In the genomic region with DNA sequence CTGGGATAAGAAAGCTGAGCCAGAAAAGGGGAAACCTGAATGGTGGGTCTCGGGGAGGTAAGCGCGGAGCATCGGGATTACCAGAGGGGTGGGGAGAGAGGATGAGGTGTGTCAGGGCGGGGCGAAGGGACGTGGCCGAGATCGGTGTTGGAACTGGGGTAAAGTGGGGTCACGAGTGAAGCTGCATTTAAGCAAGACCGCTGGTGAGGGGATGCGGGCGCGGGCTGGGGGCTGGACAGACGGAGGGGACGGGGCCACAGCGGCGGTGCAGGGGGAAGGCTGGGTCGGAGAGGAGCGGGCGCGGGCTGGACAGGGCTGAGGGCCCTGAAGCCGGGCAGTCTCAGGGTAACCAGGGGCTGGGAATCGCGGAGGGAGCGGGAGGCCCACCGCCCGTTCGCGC, we compare ENCODE assay signal across 8 cellular contexts. TPM values are rescaled to one million over a fixed set of nuclear protein-coding genes. Genes with fewer than 3 reads are reported as not detected.
A peak's percentile ranks its signal among the peaks of the same experiment; 100 is the strongest.
DNase-seq lines count a peak whose midpoint lies in the region; ATAC-seq and TF ChIP-seq lines count a peak whose summit lies in the region.
"Not testable (repeated sequence)": the region's sequence is repeated elsewhere in the genome, so short reads cannot be mapped to it uniquely, and the experiment has no call there.

No MANE protein-coding gene starts in this region.

- H3K79me2 ChIP-seq in DOHH2 (ENCODE audit: control insufficient read depth, low read length); SU-DHL-6 (ENCODE audit: insufficient read depth, low read length): not testable (repeated sequence)

- H3K9me3 ChIP-seq in DOHH2 (ENCODE audit: control insufficient read depth, insufficient read depth, low read length); SU-DHL-6 (ENCODE audit: insufficient read depth, low read length); subcutaneous abdominal adipose tissue (ENCODE audit: control insufficient read depth in 5 of 5, low read length in 5 of 5): not testable (repeated sequence)

- H3K27ac Mint-ChIP-seq in brain = peak overlapping the region; percentile 70 to 93 (median 90)

- not testable (repeated sequence) for H3K36me3 Mint-ChIP-seq in brain

- not testable (repeated sequence) for H2AFZ ChIP-seq in SU-DHL-6 (ENCODE audit: low read depth, low read length, severe bottlenecking)

- not testable (repeated sequence) for TF ChIP-seq CTCF in DOHH2 (IDR thresholded peaks at IDR 0.05; ENCODE audit: low read depth, low read length, poor library complexity, severe bottlenecking); SU-DHL-6 (IDR thresholded peaks at IDR 0.05; ENCODE audit: insufficient read depth, low read length, poor library complexity, severe bottlenecking); brain (conservative IDR thresholded peaks at IDR 0.05)

- not testable (repeated sequence) for H3K27me3 Mint-ChIP-seq in brain

- H3K4me3 ChIP-seq in DOHH2 (ENCODE audit: low read length) (peak overlapping the region; percentile 82), SU-DHL-6 (ENCODE audit: insufficient read depth, low read length, poor library complexity, severe bottlenecking) (peak overlapping the region; percentile 75), subcutaneous abdominal adipose tissue (ENCODE audit: low read depth in 1 of 5, low read length in 5 of 5) (peak overlapping the region; percentile 56 to 68 (median 61))

- peak overlapping the region; percentile 73 for H3K9ac ChIP-seq in SU-DHL-6 (ENCODE audit: low read length)
- peak overlapping the region in 4 of 5 donors; percentile 58 to 73 (median 62) for H3K9ac ChIP-seq in subcutaneous abdominal adipose tissue (ENCODE audit: low read length in 5 of 5)

- intact Hi-C loops in Right ventricle myocardium superior (cut with DNase I) = not testable (repeated sequence)

- ATAC-seq in GM21515 (IDR thresholded peaks at IDR 0.05; ENCODE audit: unreplicated experiment) (peak; percentile 17), HG03432 (IDR thresholded peaks at IDR 0.05; ENCODE audit: unreplicated experiment) (peak; percentile 30), Right ventricle myocardium superior (ENCODE audit: poor library complexity) (peak; percentile 40)

- not testable (repeated sequence) for H3F3A ChIP-seq in DOHH2 (ENCODE audit: control insufficient read depth, insufficient read depth); SU-DHL-6 (ENCODE audit: insufficient read depth)

- H4K20me1 ChIP-seq in DOHH2 (ENCODE audit: control insufficient read depth, insufficient read depth, low read depth, low read length); SU-DHL-6 (ENCODE audit: low read depth, low read length): not testable (repeated sequence)

- not testable (repeated sequence) for H3K9me2 ChIP-seq in DOHH2 (replicated peaks; ENCODE audit: control insufficient read depth, low read length); SU-DHL-6 (replicated peaks; ENCODE audit: insufficient read depth, low read length)

- DNase-seq in Right ventricle myocardium superior = peak; percentile 43
- peak; percentile 9 for DNase-seq in myocyte (ENCODE audit: low read depth)

- peaks cover 13% of the 10 kb centered on the region for H3K4me1 ChIP-seq in DOHH2 (ENCODE audit: control insufficient read depth, low read length)
- peaks cover 0 to 30% (median 20%) of the 10 kb centered on the region in 5 donors for H3K4me1 ChIP-seq in subcutaneous abdominal adipose tissue (ENCODE audit: control insufficient read depth in 5 of 5, insufficient read depth in 5 of 5, low read length in 5 of 5)

- not testable (repeated sequence) for H3K9me3 Mint-ChIP-seq in brain

- not testable (repeated sequence) for H3K27me3 ChIP-seq in DOHH2 (ENCODE audit: control insufficient read depth, low read length); SU-DHL-6 (ENCODE audit: low read length); subcutaneous abdominal adipose tissue (ENCODE audit: control insufficient read depth in 5 of 5, insufficient read depth in 4 of 5, low read length in 5 of 5)

- H3K4me2 ChIP-seq in DOHH2 (ENCODE audit: low read length) (peak overlapping the region; percentile 75), SU-DHL-6 (ENCODE audit: low read depth, low read length, poor library complexity, severe bottlenecking) (peak overlapping the region; percentile 62)

- H3K4me1 Mint-ChIP-seq in brain = peaks cover 33% of the 10 kb centered on the region

- H3K4me3 Mint-ChIP-seq in brain = peak overlapping the region; percentile 85 to 94 (median 92)

- H3K27ac ChIP-seq in DOHH2 (ENCODE audit: low read depth, low read length); SU-DHL-6 (ENCODE audit: low read depth, low read length): not testable (repeated sequence)
- peak overlapping the region; percentile 82 for H3K27ac ChIP-seq in subcutaneous abdominal adipose tissue (ENCODE audit: low read depth, low read length)

- not testable (repeated sequence) for H3K36me3 ChIP-seq in DOHH2 (ENCODE audit: control insufficient read depth, low read length); SU-DHL-6 (ENCODE audit: low read length); subcutaneous abdominal adipose tissue (ENCODE audit: control insufficient read depth in 5 of 5, insufficient read depth in 5 of 5, low read length in 5 of 5)

RNA-seq across cellular contexts. Expression of a gene that starts 0.3 kb away (rescaled TPM):
- 14.5 TPM for polyA plus RNA-seq in brain (ENCODE audit: insufficient read depth, low read depth, low replicate concordance)
- total RNA-seq in Right ventricle myocardium superior = 23.2 TPM
- 16.9 and 30.5 TPM in 2 replicates for total RNA-seq in myocyte
- polyA plus RNA-seq in myocyte (2012) = 24.9 TPM

RNA-seq across cellular contexts. Expression of a gene that starts 57.5 kb away (rescaled TPM):
- 2.3 TPM for polyA plus RNA-seq in brain (ENCODE audit: insufficient read depth, low read depth, low replicate concordance)
- total RNA-seq in Right ventricle myocardium superior (30.4 TPM), myocyte (6.6 and 31.2 TPM in 2 replicates)
- 4.5 TPM for polyA plus RNA-seq in myocyte (2012)
